Comparison of ENCODE assay signal across 7 cellular contexts in genomic region chr19:7488736-7489353, GRCh38. TPM values are rescaled to one million over a fixed set of nuclear protein-coding genes. Genes with fewer than 3 reads are reported as not detected.
A peak's percentile ranks its signal among the peaks of the same experiment; 100 is the strongest.
DNase-seq lines count a peak whose midpoint lies in the region; ATAC-seq and TF ChIP-seq lines count a peak whose summit lies in the region.

Gene PEX11G, minus strand, starts transcription at chr19:7489035. Its CDS starts 25 bp downstream, at chr19:7489010.

- H3K36me3 Mint-ChIP-seq in naive thymus-derived CD4-positive, alpha-beta T cell, result peaks cover 0 to 4% (median 0%) of the 10 kb centered on the region in 5 donors
- H3K36me3 Mint-ChIP-seq in stimulated activated effector memory CD8-positive, alpha-beta T cell treated with anti-CD3 and anti-CD28 coated beads, Interleukin-12 subunit alpha, Interleukin-12 subunit beta, amount 100 ng/mL, for 72 hours, result peaks cover 4% of the 10 kb centered on the region

- H3K9ac ChIP-seq in fibroblast of lung (ENCODE audit: insufficient read depth, low read length), result peak within 1 kb of the TSS; percentile 79

- no peaks in the 10 kb centered on the region for H4K20me1 ChIP-seq in PC-9 (ENCODE audit: insufficient read depth)
- H4K20me1 ChIP-seq in fibroblast of lung (ENCODE audit: control insufficient read depth, extremely low read depth, insufficient read depth, low read length), result no peaks in the 10 kb centered on the region

- H3F3A ChIP-seq in PC-9 (ENCODE audit: insufficient read depth, low read depth), result peaks cover 36% of the 10 kb centered on the region

- DNase-seq in HS-27A (ENCODE audit: low read depth) (peak; percentile 22), PC-9 (peak; percentile 74 to 93), fibroblast of lung (ENCODE audit: low read depth in 2 of 2) (peak; percentile 81 to 87)
- DNase-seq in activated T-helper 1 cell treated with anti-CD3 and anti-CD28 coated beads, Interleukin-2, amount 50 U/mL, for 16 hours (ENCODE audit: low read depth in 1 of 2, low spot score in 1 of 2), result peak; percentile 86 to 88
- DNase-seq in naive thymus-derived CD4-positive, alpha-beta T cell, result peak; percentile 79 to 95 (median 90)
- peak; percentile 94 to 96 for DNase-seq in stimulated activated effector memory CD8-positive, alpha-beta T cell treated with anti-CD3 and anti-CD28 coated beads, Interleukin-12 subunit alpha, Interleukin-12 subunit beta, amount 100 ng/mL, for 72 hours (ENCODE audit: low spot score in 2 of 2)

- H3K4me1 ChIP-seq in PC-9 (replicated peaks; ENCODE audit: insufficient read depth) (peaks cover 43% of the 10 kb centered on the region), fibroblast of lung (ENCODE audit: control insufficient read depth, extremely low read depth, insufficient read depth, low read length) (peaks cover 4% of the 10 kb centered on the region)
- H3K4me1 ChIP-seq in naive thymus-derived CD4-positive, alpha-beta T cell (ENCODE audit: control insufficient read depth in 2 of 2, insufficient read depth in 2 of 2, low read length in 2 of 2), result peaks cover 6 to 9% of the 10 kb centered on the region in 2 donors

- H3K4me3 Mint-ChIP-seq in naive thymus-derived CD4-positive, alpha-beta T cell, result peak within 1 kb of the TSS; percentile 84 to 96 (median 90)
- H3K4me3 Mint-ChIP-seq in stimulated activated effector memory CD8-positive, alpha-beta T cell treated with anti-CD3 and anti-CD28 coated beads, Interleukin-12 subunit alpha, Interleukin-12 subunit beta, amount 100 ng/mL, for 72 hours, result peak within 1 kb of the TSS; percentile 69

- peaks cover 0 to 13% (median 0%) of the 10 kb centered on the region in 11 donors for H3K9me3 Mint-ChIP-seq in naive thymus-derived CD4-positive, alpha-beta T cell
- no peaks in the 10 kb centered on the region for H3K9me3 Mint-ChIP-seq in stimulated activated effector memory CD8-positive, alpha-beta T cell treated with anti-CD3 and anti-CD28 coated beads, Interleukin-12 subunit alpha, Interleukin-12 subunit beta, amount 100 ng/mL, for 72 hours

- H3K27me3 ChIP-seq in PC-9 (ENCODE audit: insufficient read depth, low read depth) (no peaks in the 10 kb centered on the region), fibroblast of lung (ENCODE audit: control insufficient read depth, insufficient read depth, low read length) (no peaks in the 10 kb centered on the region)
- no peaks in the 10 kb centered on the region for H3K27me3 ChIP-seq in naive thymus-derived CD4-positive, alpha-beta T cell (ENCODE audit: control insufficient read depth in 2 of 2, insufficient read depth in 2 of 2, low read length in 2 of 2)

- no peaks in the 10 kb centered on the region for H3K9me3 ChIP-seq in PC-9 (ENCODE audit: insufficient read depth, low read depth)
- H3K9me3 ChIP-seq in fibroblast of lung (ENCODE audit: control insufficient read depth, insufficient read depth, low read depth, low read length), result no peaks in the 10 kb centered on the region
- H3K9me3 ChIP-seq in naive thymus-derived CD4-positive, alpha-beta T cell (ENCODE audit: control insufficient read depth in 2 of 3, low read length in 3 of 3), result no peaks in the 10 kb centered on the region

- H3K4me2 ChIP-seq in PC-9 (peak within 1 kb of the TSS; percentile 95), fibroblast of lung (ENCODE audit: extremely low read depth, insufficient read depth, low read length) (peak within 1 kb of the TSS; percentile 80)

- intact Hi-C loops in PC-9 (cut with micrococcal nuclease; ENCODE audit: unreplicated experiment), result no loop called here
- intact Hi-C loops in naive thymus-derived CD4-positive, alpha-beta T cell (cut with micrococcal nuclease), result loop anchor here (1.0 to 2.0 kb wide), 3 partner anchors 33 to 46 kb away; partner anchors contain the start of genes PNPLA6 (in 2 of the 2) and MCOLN1 (in 1 of the 2)

- H3K4me3 ChIP-seq in PC-9 (peak within 1 kb of the TSS; percentile 80), fibroblast of lung (replicated peaks in 1 of 4; ENCODE audit: control extremely low read depth in 1 of 4, insufficient read depth in 1 of 4, low read depth in 3 of 4, low read length in 4 of 4) (peak within 1 kb of the TSS; percentile 51 to 72 (median 60))
- H3K4me3 ChIP-seq in naive thymus-derived CD4-positive, alpha-beta T cell (ENCODE audit: low read length), result peak within 1 kb of the TSS; percentile 75

- H3K9me2 ChIP-seq in PC-9 (ENCODE audit: insufficient read depth), result no peaks in the 10 kb centered on the region

- H3K27ac ChIP-seq in PC-9 (peak within 1 kb of the TSS; percentile 56), fibroblast of lung (ENCODE audit: insufficient read depth, low read length) (peak within 1 kb of the TSS; percentile 78)
- peak within 1 kb of the TSS; percentile 84 for H3K27ac ChIP-seq in naive thymus-derived CD4-positive, alpha-beta T cell (ENCODE audit: low read depth, low read length)

- no peaks in the 10 kb centered on the region for H3K36me3 ChIP-seq in PC-9 (ENCODE audit: low read depth)
- H3K36me3 ChIP-seq in fibroblast of lung (ENCODE audit: control insufficient read depth, insufficient read depth, low read length), result no peaks in the 10 kb centered on the region
- no peaks in the 10 kb centered on the region for H3K36me3 ChIP-seq in naive thymus-derived CD4-positive, alpha-beta T cell (ENCODE audit: control insufficient read depth in 2 of 3, insufficient read depth in 3 of 3, low read length in 3 of 3)

- ATAC-seq in GM18519 (IDR thresholded peaks at IDR 0.05; ENCODE audit: low FRiP score, unreplicated experiment), result peak; percentile 65
- peak; percentile 92 for ATAC-seq in naive thymus-derived CD4-positive, alpha-beta T cell
- ATAC-seq in stimulated activated effector memory CD8-positive, alpha-beta T cell treated with anti-CD3 and anti-CD28 coated beads, Interleukin-12 subunit alpha, Interleukin-12 subunit beta, amount 100 ng/mL, for 72 hours, result peak; percentile 83

- no peak for TF ChIP-seq CTCF in PC-9 (conservative IDR thresholded peaks at IDR 0.05)
- no peak for TF ChIP-seq CTCF in fibroblast of lung (conservative IDR thresholded peaks at IDR 0.05 in 1 of 2, IDR thresholded peaks at IDR 0.05 in 1 of 2; ENCODE audit: low read depth in 1 of 2, low read length in 2 of 2)

- H3K79me2 ChIP-seq in PC-9 (ENCODE audit: low read depth) (peaks cover 7% of the 10 kb centered on the region), fibroblast of lung (ENCODE audit: control insufficient read depth, insufficient read depth, low read length) (no peaks in the 10 kb centered on the region)

- CTCF ChIA-PET in PC-9 (lab: Charles Lee), result no interaction called here
- CTCF ChIA-PET in naive thymus-derived CD4-positive, alpha-beta T cell (lab: Charles Lee), result no interaction called here

- no peaks in the 10 kb centered on the region for H3K27me3 Mint-ChIP-seq in naive thymus-derived CD4-positive, alpha-beta T cell

- H2AFZ ChIP-seq in PC-9 (peak within 1 kb of the TSS; percentile 97), fibroblast of lung (ENCODE audit: low read length) (peak within 1 kb of the TSS; percentile 90)

- no TSS peak for BruUV-seq in PC-9 (replicated peaks; lab: Mats Ljungman, UMichigan)

- peaks cover 3 to 28% (median 13%) of the 10 kb centered on the region in 7 donors for H3K4me1 Mint-ChIP-seq in naive thymus-derived CD4-positive, alpha-beta T cell
- peaks cover 30% of the 10 kb centered on the region for H3K4me1 Mint-ChIP-seq in stimulated activated effector memory CD8-positive, alpha-beta T cell treated with anti-CD3 and anti-CD28 coated beads, Interleukin-12 subunit alpha, Interleukin-12 subunit beta, amount 100 ng/mL, for 72 hours

- peak within 1 kb of the TSS; percentile 74 to 98 (median 94) for H3K27ac Mint-ChIP-seq in naive thymus-derived CD4-positive, alpha-beta T cell
- peak within 1 kb of the TSS; percentile 86 for H3K27ac Mint-ChIP-seq in stimulated activated effector memory CD8-positive, alpha-beta T cell treated with anti-CD3 and anti-CD28 coated beads, Interleukin-12 subunit alpha, Interleukin-12 subunit beta, amount 100 ng/mL, for 72 hours

- POLR2A ChIA-PET in PC-9 (lab: Charles Lee; ENCODE audit: unreplicated experiment), result no interaction called here
- POLR2A ChIA-PET in naive thymus-derived CD4-positive, alpha-beta T cell (lab: Charles Lee), result interaction anchor here (0.7 to 1.8 kb wide), 4 partner anchors 25 to 138 kb away, joined by 3 to 10 read pairs (median 6); partner anchors contain the start of genes MCOLN1 and PNPLA6

RNA-seq across cellular contexts. Expression of gene PEX11G, which starts in this region (rescaled TPM):
- total RNA-seq in PC-9 (2021), result 10.5 and 16.0 TPM in 2 replicates
- 3.8 and 3.9 TPM in 2 replicates for total RNA-seq in fibroblast of lung
- polyA plus RNA-seq in fibroblast of lung, result 1.2 and 1.5 TPM in 2 replicates
- 2.5 and 3.3 TPM in 2 replicates for polyA plus RNA-seq in fibroblast of lung (2012)
- not detected in 2 replicates for polyA minus RNA-seq in fibroblast of lung (ENCODE audit: low replicate concordance)
- total RNA-seq in naive thymus-derived CD4-positive, alpha-beta T cell, result 1 to 10 TPM in 1 of 5 experiments, under 1 TPM in 4; 0.59 to 1.2 (median 0.76) TPM
- polyA plus RNA-seq in naive thymus-derived CD4-positive, alpha-beta T cell, result 1 to 10 TPM in 1 of 2 donors, under 1 TPM in 1; 0.89 to 1.6 TPM

Comparison
In these comparisons a context has a peak if more than half of its experiments do, and no peak if none do; other contexts are left out.
1. Peak in every context shown above with its lines: DNase-seq, ATAC-seq, H3K4me3 ChIP-seq and H3K27ac ChIP-seq.
2. DNase-seq: peak in every context shown above with its lines; median percentile 95 in stimulated activated effector memory CD8-positive, alpha-beta T cell treated with anti-CD3 and anti-CD28 coated beads, Interleukin-12 subunit alpha, Interleukin-12 subunit beta, amount 100 ng/mL, for 72 hours; 90 in naive thymus-derived CD4-positive, alpha-beta T cell; 87 in activated T-helper 1 cell treated with anti-CD3 and anti-CD28 coated beads, Interleukin-2, amount 50 U/mL, for 16 hours; 84 in fibroblast of lung; 84 in PC-9; 22 in HS-27A.